ENCODE assay signal across 9 cellular contexts in genomic region chr1:198359024-198359653, GRCh38.
DNase-seq lines count a peak whose midpoint lies in the region; ATAC-seq and TF ChIP-seq lines count a peak whose summit lies in the region.
"Had no signal": no experiment of that assay in that cellular context is flagged by ENCODE, and none has a peak within 500 bp of the region (broad histone marks: within the 10 kb centered on the region; RNA-seq: fewer than 3 reads in every experiment).

No MANE protein-coding gene starts in this region.

- no peaks in the 10 kb centered on the region for H3K9me2 ChIP-seq in OCI-LY1 (ENCODE audit: low read depth, low read length)

- 44% methylated on average over 6 of the region's 6 CpGs for WGBS in esophagus muscularis mucosa
- 34 to 40% (median 35%) methylated on average over 6 of the region's 6 CpGs for WGBS in psoas muscle, 3 donors

- TF ChIP-seq EP300 in esophagus muscularis mucosa (IDR thresholded peaks at IDR 0.05), result no peak

- H3K9ac ChIP-seq in OCI-LY1 (ENCODE audit: low read length), result no peak overlapping the region

- H3K36me3 ChIP-seq in OCI-LY1 (ENCODE audit: insufficient read depth, low read length) (no peaks in the 10 kb centered on the region), esophagus muscularis mucosa (no peaks in the 10 kb centered on the region), psoas muscle (ENCODE audit: insufficient read depth in 1 of 2, low read depth in 1 of 2) (no peaks in the 10 kb centered on the region)

- TF ChIP-seq POLR2A in esophagus muscularis mucosa (IDR thresholded peaks at IDR 0.05; ENCODE audit: low read depth), result no peak

- DNase-seq in esophagus muscularis mucosa (ENCODE audit: extremely low spot score) (no peak), psoas muscle (no peak), NCI-H510A (lab: John Stamatoyannopoulos, UW) (no peak), NCI-H2171 treated with DMSO at 0.1 percent for 48 hours (lab: John Stamatoyannopoulos, UW) (no peak)
- no peak for DNase-seq in stimulated activated CD4-positive, alpha-beta T cell treated with anti-CD3 and anti-CD28 coated beads, Interleukin-15, amount 100 ng/mL, for 24 hours

- no peak overlapping the region for H3K4me3 ChIP-seq in OCI-LY1 (ENCODE audit: low read depth, low read length, poor library complexity, severe bottlenecking)
- no peak overlapping the region for H3K4me3 ChIP-seq in esophagus muscularis mucosa
- no peak overlapping the region for H3K4me3 ChIP-seq in psoas muscle
- H3K4me3 ChIP-seq: skin epidermis had no signal

- no peaks in the 10 kb centered on the region for H4K20me1 ChIP-seq in OCI-LY1 (ENCODE audit: insufficient read depth, low read length)

- no peak overlapping the region for H2AFZ ChIP-seq in OCI-LY1 (ENCODE audit: low read length)

- H3K4me1 ChIP-seq in OCI-LY1 (ENCODE audit: insufficient read depth, low read length, severe bottlenecking) (no peaks in the 10 kb centered on the region), esophagus muscularis mucosa (no peaks in the 10 kb centered on the region), psoas muscle (no peaks in the 10 kb centered on the region)

- intact Hi-C loops in esophagus muscularis mucosa (cut with DNase I), result loop anchor here (5.0 kb wide), 1 partner anchor 267 kb away; no protein-coding TSS in a partner anchor
- intact Hi-C loops in psoas muscle (cut with DNase I), result loop anchor here (2.0 to 10.0 kb wide), 2 partner anchors 270 to 274 kb away; no protein-coding TSS in a partner anchor

- no peak overlapping the region for H3K27ac ChIP-seq in OCI-LY1 (ENCODE audit: low read depth, low read length, poor library complexity, severe bottlenecking)
- no peak overlapping the region for H3K27ac ChIP-seq in esophagus muscularis mucosa (replicated peaks in 1 of 4)
- H3K27ac ChIP-seq in psoas muscle, result no peak overlapping the region
- H3K27ac ChIP-seq: skin epidermis had no signal

- ATAC-seq in psoas muscle (no peak), GM19395 (IDR thresholded peaks at IDR 0.05; ENCODE audit: unreplicated experiment) (no peak)

- H3K27me3 ChIP-seq in OCI-LY1 (ENCODE audit: insufficient read depth, low read length), result no peaks in the 10 kb centered on the region
- H3K27me3 ChIP-seq in esophagus muscularis mucosa, result no peaks in the 10 kb centered on the region
- no peaks in the 10 kb centered on the region for H3K27me3 ChIP-seq in psoas muscle (ENCODE audit: insufficient read depth in 3 of 3, low read length in 2 of 3)

- H3K79me2 ChIP-seq in OCI-LY1 (ENCODE audit: insufficient read depth, low read length), result no peaks in the 10 kb centered on the region

- no peak overlapping the region for H3K4me2 ChIP-seq in OCI-LY1 (ENCODE audit: low read length)

- H3K9me3 ChIP-seq in OCI-LY1 (ENCODE audit: low read length), result no peaks in the 10 kb centered on the region
- H3K9me3 ChIP-seq in esophagus muscularis mucosa, result no peaks in the 10 kb centered on the region
- H3K9me3 ChIP-seq in psoas muscle, result no peaks in the 10 kb centered on the region

- no peaks in the 10 kb centered on the region for H3F3A ChIP-seq in OCI-LY1 (ENCODE audit: insufficient read depth, low read length)

- TF ChIP-seq CTCF in GM12874 (IDR thresholded peaks at IDR 0.05; ENCODE audit: insufficient read depth, low read depth, low read length) (peak; percentile 26; the same call in 1 of the 2 replicates), OCI-LY1 (IDR thresholded peaks at IDR 0.05; ENCODE audit: low read length) (peak; percentile 61; the same call in 1 of the 2 replicates), esophagus muscularis mucosa (IDR thresholded peaks at IDR 0.05) (peak; percentile 26 to 44 (median 31)), psoas muscle (IDR thresholded peaks at IDR 0.05) (peak; percentile 50)
